ENCODE assay signal across 1 cellular context in genomic region chr17:76034433-76035185, GRCh38.
TF ChIP-seq lines count a peak whose summit lies in the region.

No MANE protein-coding gene starts in this region.

TF ChIP-seq in A549, 52 proteins besides CTCF, POLR2A, EP300 and RAD21 (continued from another document):
- TF ChIP-seq REST (IDR thresholded peaks at IDR 0.05) (no peak), HOXA7 (CRISPR knock-in tag; IDR thresholded peaks at IDR 0.05) (no peak)
TF ChIP-seq in A549: peak in this region for 0.
